In the genomic region with DNA sequence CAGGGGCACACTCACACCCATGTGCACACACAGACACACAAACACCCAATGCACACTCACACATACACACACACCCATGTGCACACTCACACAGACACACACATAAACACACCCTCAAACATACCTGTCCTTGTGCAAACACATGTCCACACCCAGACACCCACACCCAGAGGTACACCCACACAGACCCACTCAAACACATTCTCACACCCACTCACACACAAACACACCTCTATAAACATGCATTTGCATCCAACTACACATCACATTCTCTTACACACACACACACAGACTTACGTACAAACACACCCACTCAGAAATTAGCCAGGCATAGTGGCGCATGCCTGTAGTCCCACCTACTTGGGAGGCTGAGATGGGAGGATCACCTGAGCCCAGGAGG, we compare ENCODE assay signal across 1 cellular context.
TF ChIP-seq lines count a peak whose summit lies in the region.

No MANE protein-coding gene starts in this region.

TF ChIP-seq in HEK293, 187 proteins besides CTCF, POLR2A, EP300 and RAD21 (continued from another document):
- TF ChIP-seq ZNF398 (tag by site-specific recombination; IDR thresholded peaks at IDR 0.05) (no peak), ZNF132 (tag by site-specific recombination; IDR thresholded peaks at IDR 0.05; ENCODE audit: borderline replicate concordance) (no peak)
